1 cellular context compared by ENCODE assay signal in the genomic region with DNA sequence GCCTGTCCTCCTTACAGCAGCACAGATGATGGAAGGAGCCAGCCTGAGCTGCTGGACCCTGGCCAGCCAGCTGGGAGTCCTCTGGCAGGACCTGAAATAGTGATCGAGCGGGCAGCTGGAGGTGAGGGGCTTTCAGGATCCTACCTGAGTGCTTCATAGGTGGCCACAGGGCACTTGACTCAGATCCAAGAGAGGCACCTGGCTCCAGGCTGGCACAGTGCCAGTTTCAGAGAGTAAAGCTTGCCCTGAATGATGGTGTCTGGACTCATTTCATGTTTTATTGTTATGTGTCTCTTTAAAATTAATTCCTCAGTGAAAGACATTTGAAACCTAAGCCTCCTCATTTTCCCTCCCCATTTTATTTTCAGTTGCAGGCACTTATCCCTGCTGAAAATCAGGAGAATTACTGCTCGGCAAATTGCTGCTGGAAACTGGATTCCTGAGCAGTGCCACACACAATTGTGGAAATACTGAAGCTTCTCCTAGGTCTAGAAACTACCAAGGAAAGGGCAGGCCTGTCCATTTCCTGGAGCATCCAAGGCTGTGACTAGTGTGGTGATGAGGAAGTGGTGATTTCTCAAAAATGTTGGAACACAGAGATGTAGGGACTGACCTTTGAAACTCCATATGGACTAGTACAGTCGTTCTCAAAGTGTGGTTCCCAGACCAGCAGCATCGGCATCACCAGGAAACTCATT.
TF ChIP-seq lines count a peak whose summit lies in the region.

No MANE protein-coding gene starts in this region.

TF ChIP-seq in HEK293, 187 proteins besides CTCF, POLR2A, EP300 and RAD21 (continued from another document):
- TF ChIP-seq ZNF174 (tag by site-specific recombination; IDR thresholded peaks at IDR 0.05) = 0 out of 2 replicates have a peak, but pooled peaks have one; percentile 37
- no peak for TF ChIP-seq ZNF837 (tag by site-specific recombination; IDR thresholded peaks at IDR 0.05)
- no peak for TF ChIP-seq ZNF266 (tag by site-specific recombination; IDR thresholded peaks at IDR 0.05; ENCODE audit: low read depth)
- TF ChIP-seq KLF9 (tag by site-specific recombination; IDR thresholded peaks at IDR 0.05; ENCODE audit: low read depth) = no peak
- no peak for TF ChIP-seq ZNF138 (tag by site-specific recombination; IDR thresholded peaks at IDR 0.05; ENCODE audit: borderline replicate concordance)
- 0 out of 2 replicates have a peak, but pooled peaks have one; percentile 41 for TF ChIP-seq ZNF10 (tag by site-specific recombination; IDR thresholded peaks at IDR 0.05)
- TF ChIP-seq MZF1 (tag by site-specific recombination; IDR thresholded peaks at IDR 0.05; ENCODE audit: borderline replicate concordance) = peak; percentile 70; the same call in 1 of the 2 replicates
- TF ChIP-seq PRDM1 (tag by site-specific recombination; IDR thresholded peaks at IDR 0.05) = no peak
- no peak for TF ChIP-seq HOXA7 (CRISPR knock-in tag; IDR thresholded peaks at IDR 0.05; ENCODE audit: borderline replicate concordance)
- peak; percentile 63; the same call in 1 of the 2 replicates for TF ChIP-seq BCL6B (tag by site-specific recombination; IDR thresholded peaks at IDR 0.05)
- peak; percentile 26; the same call in 1 of the 2 replicates for TF ChIP-seq ZNF221 (tag by site-specific recombination; IDR thresholded peaks at IDR 0.05; ENCODE audit: borderline replicate concordance)
- TF ChIP-seq ZNF785 (tag by site-specific recombination; IDR thresholded peaks at IDR 0.05) = no peak
- TF ChIP-seq, protein P1, sequence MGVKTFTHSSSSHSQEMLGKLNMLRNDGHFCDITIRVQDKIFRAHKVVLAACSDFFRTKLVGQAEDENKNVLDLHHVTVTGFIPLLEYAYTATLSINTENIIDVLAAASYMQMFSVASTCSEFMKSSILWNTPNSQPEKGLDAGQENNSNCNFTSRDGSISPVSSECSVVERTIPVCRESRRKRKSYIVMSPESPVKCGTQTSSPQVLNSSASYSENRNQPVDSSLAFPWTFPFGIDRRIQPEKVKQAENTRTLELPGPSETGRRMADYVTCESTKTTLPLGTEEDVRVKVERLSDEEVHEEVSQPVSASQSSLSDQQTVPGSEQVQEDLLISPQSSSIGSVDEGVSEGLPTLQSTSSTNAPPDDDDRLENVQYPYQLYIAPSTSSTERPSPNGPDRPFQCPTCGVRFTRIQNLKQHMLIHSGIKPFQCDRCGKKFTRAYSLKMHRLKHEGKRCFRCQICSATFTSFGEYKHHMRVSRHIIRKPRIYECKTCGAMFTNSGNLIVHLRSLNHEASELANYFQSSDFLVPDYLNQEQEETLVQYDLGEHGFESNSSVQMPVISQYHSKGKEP (tag by site-specific recombination; IDR thresholded peaks at IDR 0.05) = peak; percentile 81
- no peak for TF ChIP-seq MYNN (tag by site-specific recombination; IDR thresholded peaks at IDR 0.05; ENCODE audit: borderline replicate concordance)
- TF ChIP-seq ZNF184 (tag by site-specific recombination; IDR thresholded peaks at IDR 0.05) = peak; percentile 75; the same call in 1 of the 2 replicates
- TF ChIP-seq ZNF350 (tag by site-specific recombination; IDR thresholded peaks at IDR 0.05) = peak; percentile 59
- TF ChIP-seq ZNF362 (tag by site-specific recombination; IDR thresholded peaks at IDR 0.05) = no peak
- TF ChIP-seq ZNF529 (tag by site-specific recombination; IDR thresholded peaks at IDR 0.05; ENCODE audit: insufficient replicate concordance) = peak; percentile 16
- TF ChIP-seq, protein P2, sequence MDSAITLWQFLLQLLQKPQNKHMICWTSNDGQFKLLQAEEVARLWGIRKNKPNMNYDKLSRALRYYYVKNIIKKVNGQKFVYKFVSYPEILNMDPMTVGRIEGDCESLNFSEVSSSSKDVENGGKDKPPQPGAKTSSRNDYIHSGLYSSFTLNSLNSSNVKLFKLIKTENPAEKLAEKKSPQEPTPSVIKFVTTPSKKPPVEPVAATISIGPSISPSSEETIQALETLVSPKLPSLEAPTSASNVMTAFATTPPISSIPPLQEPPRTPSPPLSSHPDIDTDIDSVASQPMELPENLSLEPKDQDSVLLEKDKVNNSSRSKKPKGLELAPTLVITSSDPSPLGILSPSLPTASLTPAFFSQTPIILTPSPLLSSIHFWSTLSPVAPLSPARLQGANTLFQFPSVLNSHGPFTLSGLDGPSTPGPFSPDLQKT (IDR thresholded peaks at IDR 0.05; ENCODE audit: borderline replicate concordance, low read depth, low read length) = no peak
- TF ChIP-seq, protein P3, sequence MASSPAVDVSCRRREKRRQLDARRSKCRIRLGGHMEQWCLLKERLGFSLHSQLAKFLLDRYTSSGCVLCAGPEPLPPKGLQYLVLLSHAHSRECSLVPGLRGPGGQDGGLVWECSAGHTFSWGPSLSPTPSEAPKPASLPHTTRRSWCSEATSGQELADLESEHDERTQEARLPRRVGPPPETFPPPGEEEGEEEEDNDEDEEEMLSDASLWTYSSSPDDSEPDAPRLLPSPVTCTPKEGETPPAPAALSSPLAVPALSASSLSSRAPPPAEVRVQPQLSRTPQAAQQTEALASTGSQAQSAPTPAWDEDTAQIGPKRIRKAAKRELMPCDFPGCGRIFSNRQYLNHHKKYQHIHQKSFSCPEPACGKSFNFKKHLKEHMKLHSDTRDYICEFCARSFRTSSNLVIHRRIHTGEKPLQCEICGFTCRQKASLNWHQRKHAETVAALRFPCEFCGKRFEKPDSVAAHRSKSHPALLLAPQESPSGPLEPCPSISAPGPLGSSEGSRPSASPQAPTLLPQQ (tag by site-specific recombination; IDR thresholded peaks at IDR 0.05) = 0 out of 2 replicates have a peak, but pooled peaks have one; percentile 21
- no peak for TF ChIP-seq ZNF777 (tag by site-specific recombination; IDR thresholded peaks at IDR 0.05; ENCODE audit: borderline replicate concordance)
- TF ChIP-seq ZNF133 (tag by site-specific recombination; IDR thresholded peaks at IDR 0.05) = no peak
- TF ChIP-seq PBX3 (CRISPR knock-in tag; IDR thresholded peaks at IDR 0.05) = no peak
- TF ChIP-seq GLI2 (tag by site-specific recombination; IDR thresholded peaks at IDR 0.05; ENCODE audit: borderline replicate concordance, low read depth) = no peak
- TF ChIP-seq ZNF664 (tag by site-specific recombination; IDR thresholded peaks at IDR 0.05) = no peak
- no peak for TF ChIP-seq HOXD13 (CRISPR knock-in tag; IDR thresholded peaks at IDR 0.05; ENCODE audit: borderline replicate concordance)
- no peak for TF ChIP-seq ZNF302 (tag by site-specific recombination; IDR thresholded peaks at IDR 0.05; ENCODE audit: low read depth)
- TF ChIP-seq ZNF16 (tag by site-specific recombination; IDR thresholded peaks at IDR 0.05; ENCODE audit: low read depth) = no peak
- TF ChIP-seq KLF1 (tag by site-specific recombination; IDR thresholded peaks at IDR 0.05) = no peak
- no peak for TF ChIP-seq SETDB1 (IDR thresholded peaks at IDR 0.05; ENCODE audit: insufficient read length, low read length)
- no peak for TF ChIP-seq TSHZ1 (tag by site-specific recombination; IDR thresholded peaks at IDR 0.05; ENCODE audit: borderline replicate concordance)
- TF ChIP-seq, protein P4, sequence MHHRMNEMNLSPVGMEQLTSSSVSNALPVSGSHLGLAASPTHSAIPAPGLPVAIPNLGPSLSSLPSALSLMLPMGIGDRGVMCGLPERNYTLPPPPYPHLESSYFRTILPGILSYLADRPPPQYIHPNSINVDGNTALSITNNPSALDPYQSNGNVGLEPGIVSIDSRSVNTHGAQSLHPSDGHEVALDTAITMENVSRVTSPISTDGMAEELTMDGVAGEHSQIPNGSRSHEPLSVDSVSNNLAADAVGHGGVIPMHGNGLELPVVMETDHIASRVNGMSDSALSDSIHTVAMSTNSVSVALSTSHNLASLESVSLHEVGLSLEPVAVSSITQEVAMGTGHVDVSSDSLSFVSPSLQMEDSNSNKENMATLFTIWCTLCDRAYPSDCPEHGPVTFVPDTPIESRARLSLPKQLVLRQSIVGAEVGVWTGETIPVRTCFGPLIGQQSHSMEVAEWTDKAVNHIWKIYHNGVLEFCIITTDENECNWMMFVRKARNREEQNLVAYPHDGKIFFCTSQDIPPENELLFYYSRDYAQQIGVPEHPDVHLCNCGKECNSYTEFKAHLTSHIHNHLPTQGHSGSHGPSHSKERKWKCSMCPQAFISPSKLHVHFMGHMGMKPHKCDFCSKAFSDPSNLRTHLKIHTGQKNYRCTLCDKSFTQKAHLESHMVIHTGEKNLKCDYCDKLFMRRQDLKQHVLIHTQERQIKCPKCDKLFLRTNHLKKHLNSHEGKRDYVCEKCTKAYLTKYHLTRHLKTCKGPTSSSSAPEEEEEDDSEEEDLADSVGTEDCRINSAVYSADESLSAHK (tag by site-specific recombination; IDR thresholded peaks at IDR 0.05) = peak; percentile 66
- TF ChIP-seq ZNF660 (tag by site-specific recombination; IDR thresholded peaks at IDR 0.05) = 0 out of 2 replicates have a peak, but pooled peaks have one; percentile 18
- peak; percentile 47; the same call in 1 of the 2 replicates for TF ChIP-seq GLIS1 (tag by site-specific recombination; IDR thresholded peaks at IDR 0.05)
- TF ChIP-seq ZNF549 (tag by site-specific recombination; IDR thresholded peaks at IDR 0.05) = peak; percentile 80
- TF ChIP-seq PRDM6 (tag by site-specific recombination; IDR thresholded peaks at IDR 0.05) = peak; percentile 73
- no peak for TF ChIP-seq GLI4 (tag by site-specific recombination; IDR thresholded peaks at IDR 0.05)
